Comparison of ENCODE assay signal across 15 cellular contexts in genomic region chr5:73115399-73116051, GRCh38. TPM values are rescaled to one million over a fixed set of nuclear protein-coding genes. Genes with fewer than 3 reads are reported as not detected.
DNase-seq lines count a peak whose midpoint lies in the region; ATAC-seq and TF ChIP-seq lines count a peak whose summit lies in the region.
"Had no signal": no experiment of that assay in that cellular context is flagged by ENCODE, and none has a peak within 500 bp of the region (broad histone marks: within the 10 kb centered on the region; RNA-seq: fewer than 3 reads in every experiment).

No MANE protein-coding gene starts in this region.

- no peaks in the 10 kb centered on the region for H3F3A ChIP-seq in PC-3 (ENCODE audit: low read length, unreplicated experiment)

- H3K4me1 ChIP-seq in PC-3 (ENCODE audit: insufficient read depth, low read length) (peaks cover 21% of the 10 kb centered on the region), fibroblast of lung (ENCODE audit: control insufficient read depth, extremely low read depth, insufficient read depth, low read length) (peaks cover 17% of the 10 kb centered on the region)

- H4K20me1 ChIP-seq in PC-3 (ENCODE audit: low read length) (no peaks in the 10 kb centered on the region), fibroblast of lung (ENCODE audit: control insufficient read depth, extremely low read depth, insufficient read depth, low read length) (no peaks in the 10 kb centered on the region)

- H3K27me3 ChIP-seq in PC-3 (ENCODE audit: low read length) (no peaks in the 10 kb centered on the region), fibroblast of lung (ENCODE audit: control insufficient read depth, insufficient read depth, low read length) (no peaks in the 10 kb centered on the region)

- H3K9me2 ChIP-seq in PC-3 (replicated peaks; ENCODE audit: low read length), result no peaks in the 10 kb centered on the region

- H3K27ac ChIP-seq in PC-3 (ENCODE audit: low read length) (peak overlapping the region; percentile 82), fibroblast of lung (ENCODE audit: insufficient read depth, low read length) (peak overlapping the region; percentile 36)
- H3K27ac ChIP-seq: RWPE1 had no signal

- DNase-seq in EH (ENCODE audit: low read depth) (peak; percentile 96), PC-3 (peak; percentile 74), fibroblast of lung (ENCODE audit: low read depth in 2 of 2) (peak; percentile 86 to 97), sciatic nerve (ENCODE audit: low spot score) (no peak), NCI-H774 (lab: John Stamatoyannopoulos, UW) (no peak), posterior cingulate gyrus (no peak)
- DNase-seq: activated T-cell treated with anti-CD3 and anti-CD28 coated beads, Interleukin-2, amount 50 U/mL, for 72 hours; NCI-H2029 treated with DMSO at 0.1 percent for 48 hours had no signal

- TF ChIP-seq CTCF in PC-3 (conservative IDR thresholded peaks at IDR 0.05; ENCODE audit: low read depth, low read length) (no peak), fibroblast of lung (conservative IDR thresholded peaks at IDR 0.05 in 1 of 2, IDR thresholded peaks at IDR 0.05 in 1 of 2; ENCODE audit: low read depth in 1 of 2, low read length in 2 of 2) (no peak)

- H3K4me3 ChIP-seq in PC-3 (ENCODE audit: low read length) (no peak overlapping the region), fibroblast of lung (replicated peaks in 1 of 4; ENCODE audit: control extremely low read depth in 1 of 4, insufficient read depth in 1 of 4, low read depth in 3 of 4, low read length in 4 of 4) (no peak overlapping the region)

- no peak overlapping the region for H3K9ac ChIP-seq in PC-3 (ENCODE audit: low read length)
- no peak overlapping the region for H3K9ac ChIP-seq in fibroblast of lung (ENCODE audit: insufficient read depth, low read length)

- POLR2A ChIA-PET in PC-3 (lab: Charles Lee; ENCODE audit: unreplicated experiment), result no interaction called here

- peak overlapping the region; percentile 66 for H3K4me2 ChIP-seq in PC-3 (ENCODE audit: low read length)
- peak overlapping the region; percentile 48 for H3K4me2 ChIP-seq in fibroblast of lung (ENCODE audit: extremely low read depth, insufficient read depth, low read length)

- intact Hi-C loops in PC-3 (cut with micrococcal nuclease) (no loop called here), sciatic nerve (cut with DNase I) (no loop called here), posterior cingulate gyrus (cut with DNase I) (no loop called here)

- no peaks in the 10 kb centered on the region for H3K79me2 ChIP-seq in PC-3 (ENCODE audit: low read length)
- no peaks in the 10 kb centered on the region for H3K79me2 ChIP-seq in fibroblast of lung (ENCODE audit: control insufficient read depth, insufficient read depth, low read length)

- ATAC-seq in PC-3 (peak; percentile 78), sciatic nerve (peak; percentile 44), HG02642 (IDR thresholded peaks at IDR 0.05; ENCODE audit: poor library complexity, unreplicated experiment) (no peak), GM21526 (IDR thresholded peaks at IDR 0.05; ENCODE audit: low FRiP score, unreplicated experiment) (no peak)
- ATAC-seq: activated T-cell treated with anti-CD3 and anti-CD28 coated beads, Interleukin-2, amount 50 U/mL, for 72 hours; HepG2 had no signal

- 0 out of 2 replicates have a peak overlapping the region, but pooled peaks have one; percentile 32 for H2AFZ ChIP-seq in PC-3 (ENCODE audit: low read length)
- no peak overlapping the region for H2AFZ ChIP-seq in fibroblast of lung (ENCODE audit: low read length)

- no TSS peak for BruUV-seq in PC-3 (replicated peaks; lab: Mats Ljungman, UMichigan)

- CTCF ChIA-PET in PC-3 (lab: Charles Lee), result interaction anchor here (0.5 kb wide), 1 partner anchor 103 kb away, joined by 3 read pairs; no protein-coding TSS in a partner anchor

- H3K36me3 ChIP-seq in PC-3 (ENCODE audit: low read depth, low read length) (no peaks in the 10 kb centered on the region), fibroblast of lung (ENCODE audit: control insufficient read depth, insufficient read depth, low read length) (no peaks in the 10 kb centered on the region)

- H3K9me3 ChIP-seq in PC-3 (ENCODE audit: low read length) (no peaks in the 10 kb centered on the region), fibroblast of lung (ENCODE audit: control insufficient read depth, insufficient read depth, low read depth, low read length) (no peaks in the 10 kb centered on the region)

RNA-seq across cellular contexts. Expression of gene TMEM171, which starts 4.8 kb away (rescaled TPM):
- total RNA-seq in PC-3 (2014; rRNA removed) (1.8 and 2.4 TPM in 2 replicates), fibroblast of lung (under 0.01 and 0.83 TPM in 2 replicates), sciatic nerve (1.0 TPM)
- 1.9 and 5.8 TPM in 2 replicates for polyA plus RNA-seq in fibroblast of lung
- 1.2 and 5.5 TPM in 2 replicates for polyA plus RNA-seq in fibroblast of lung (2012)
- polyA minus RNA-seq in fibroblast of lung (ENCODE audit: low replicate concordance), result 2.4 and 3.2 TPM in 2 replicates
- total RNA-seq: activated T-cell treated with anti-CD3 and anti-CD28 coated beads, Interleukin-2, amount 50 U/mL, for 72 hours; HepG2 had no signal

RNA-seq across cellular contexts. Expression of gene TMEM174, which starts 57.5 kb away (rescaled TPM):
- total RNA-seq in PC-3 (2014; rRNA removed), result not detected in 2 replicates
- not detected in 2 replicates for total RNA-seq in fibroblast of lung
- polyA plus RNA-seq in fibroblast of lung, result not detected in 2 replicates
- polyA plus RNA-seq in fibroblast of lung (2012), result not detected in 2 replicates
- not detected in 2 replicates for polyA minus RNA-seq in fibroblast of lung (ENCODE audit: low replicate concordance)
- not detected for total RNA-seq in sciatic nerve
- total RNA-seq: activated T-cell treated with anti-CD3 and anti-CD28 coated beads, Interleukin-2, amount 50 U/mL, for 72 hours; HepG2; lung microvascular endothelial cell; posterior vena cava; temporal lobe had no signal
- polyA plus RNA-seq: HepG2 had no signal

Comparison
In these comparisons a context has a peak if more than half of its experiments do, and no peak if none do; other contexts are left out.
1. DNase-seq: peak in EH (single experiment), PC-3 (single experiment) and fibroblast of lung (2 of 2); none in sciatic nerve (single experiment), NCI-H774 (single experiment) and posterior cingulate gyrus (0 of 10).
2. ATAC-seq: peak in PC-3 (single experiment) and sciatic nerve (single experiment); none in HG02642 (single experiment) and GM21526 (single experiment).